Comparison of ENCODE assay signal across 24 cellular contexts in the genomic region with DNA sequence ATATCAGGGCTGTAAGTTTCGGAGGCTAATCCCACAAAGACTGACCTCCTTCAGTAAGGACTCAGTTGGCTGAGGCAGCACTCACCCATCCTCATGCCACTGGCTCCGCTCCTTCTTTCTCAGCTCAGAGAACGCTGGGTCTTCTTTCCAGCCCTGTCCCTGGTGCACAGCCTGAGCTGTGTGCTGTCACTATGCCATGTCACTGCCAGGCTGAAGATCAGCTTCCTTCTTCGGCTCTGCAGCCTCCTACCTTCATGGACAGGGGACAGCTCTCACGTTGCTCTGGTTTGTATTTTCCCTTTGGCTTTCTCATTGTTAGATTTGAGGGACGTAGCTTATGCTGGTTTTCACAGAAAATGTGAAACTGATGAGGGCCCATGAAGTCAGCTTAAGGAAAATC.
DNase-seq lines count a peak whose midpoint lies in the region; TF ChIP-seq lines count a peak whose summit lies in the region.
"Had no signal": no experiment of that assay in that cellular context is flagged by ENCODE, and none has a peak within 500 bp of the region (broad histone marks: within the 10 kb centered on the region; RNA-seq: fewer than 3 reads in every experiment).

No MANE protein-coding gene starts in this region.

- no peaks in the 10 kb centered on the region for H3K79me2 ChIP-seq in Karpas-422 (ENCODE audit: low read length)

- H3K9ac ChIP-seq in Karpas-422 (ENCODE audit: low read length): no peak overlapping the region
- H3K9ac ChIP-seq: BLaER1 had no signal

- TF ChIP-seq CTCF in osteocyte (IDR thresholded peaks at IDR 0.05) (no peak), vagina (IDR thresholded peaks at IDR 0.05) (no peak)

- no peaks in the 10 kb centered on the region for H4K20me1 ChIP-seq in Karpas-422 (ENCODE audit: insufficient read depth, low read depth, low read length)
- H4K20me1 ChIP-seq: BLaER1 had no signal

- H3K36me3 ChIP-seq in Karpas-422 (ENCODE audit: insufficient read depth, low read length) (no peaks in the 10 kb centered on the region), vagina (no peaks in the 10 kb centered on the region)
- H3K36me3 ChIP-seq: BE2C, BLaER1 had no signal

- intact Hi-C loops in vagina (cut with DNase I): no loop called here

- H3K36me3 Mint-ChIP-seq in osteocyte (ENCODE audit: unreplicated experiment): no peaks in the 10 kb centered on the region
- H3K36me3 Mint-ChIP-seq: CD14-positive monocyte; CD4-positive, alpha-beta memory T cell; CD4-positive, CD25-positive, alpha-beta regulatory T cell; CD8-positive, alpha-beta memory T cell had no signal

- no peaks in the 10 kb centered on the region for H3K9me2 ChIP-seq in Karpas-422 (replicated peaks; ENCODE audit: insufficient read depth, low read length)

- no peak overlapping the region for H3K4me3 Mint-ChIP-seq in osteocyte (ENCODE audit: unreplicated experiment)
- H3K4me3 Mint-ChIP-seq: CD14-positive monocyte; CD4-positive, alpha-beta memory T cell; CD4-positive, CD25-positive, alpha-beta regulatory T cell; CD8-positive, alpha-beta memory T cell had no signal

- DNase-seq in Karpas-422 (peak; percentile 41), osteocyte (ENCODE audit: extremely low spot score, unreplicated experiment) (peak; percentile 23), vagina (ENCODE audit: extremely low spot score in 2 of 2) (peak; percentile 60 to 67), SK-N-DZ (ENCODE audit: low spot score) (no peak), T-helper 9 cell (no peak)
- no peak for DNase-seq in effector CD8-positive, alpha-beta T cell (lab: John Stamatoyannopoulos, UW)
- DNase-seq: 8988T; ACHN; BE2C; C1 segment of cervical spinal cord; CD4-positive, alpha-beta memory T cell; CD4-positive, CD25-positive, alpha-beta regulatory T cell; CD8-positive, alpha-beta memory T cell; COR-L47; DMS 273 treated with DMSO at 0.1 percent for 48 hours; DMS153; DMS53; DMS79; DND-41; EL; GDM1 had no signal

- H3K27me3 ChIP-seq in Karpas-422 (ENCODE audit: low read length): no peaks in the 10 kb centered on the region; the same call in 1 of the 2 replicates
- H3K27me3 ChIP-seq in vagina: no peaks in the 10 kb centered on the region
- H3K27me3 ChIP-seq: BE2C, BLaER1 had no signal

- no peak overlapping the region for H2AFZ ChIP-seq in Karpas-422 (ENCODE audit: low read length)

- no peaks in the 10 kb centered on the region for H3K4me1 Mint-ChIP-seq in osteocyte (ENCODE audit: unreplicated experiment)
- H3K4me1 Mint-ChIP-seq: CD14-positive monocyte; CD4-positive, alpha-beta memory T cell; CD4-positive, CD25-positive, alpha-beta regulatory T cell; CD8-positive, alpha-beta memory T cell had no signal

- no peak overlapping the region for H3K27ac Mint-ChIP-seq in osteocyte (ENCODE audit: unreplicated experiment)
- H3K27ac Mint-ChIP-seq: CD14-positive monocyte; CD4-positive, CD25-positive, alpha-beta regulatory T cell; CD8-positive, alpha-beta memory T cell had no signal

- TF ChIP-seq POLR2A in vagina (IDR thresholded peaks at IDR 0.05): no peak

- peaks cover 41% of the 10 kb centered on the region for H3K9me3 Mint-ChIP-seq in osteocyte (ENCODE audit: unreplicated experiment)

- H3K4me3 ChIP-seq in Karpas-422 (ENCODE audit: low read length): no peak overlapping the region
- no peak overlapping the region for H3K4me3 ChIP-seq in vagina
- H3K4me3 ChIP-seq: BLaER1, GM12878 had no signal

- no peaks in the 10 kb centered on the region for H3K9me3 ChIP-seq in Karpas-422 (ENCODE audit: low read length)
- no peaks in the 10 kb centered on the region for H3K9me3 ChIP-seq in vagina
- H3K9me3 ChIP-seq: BE2C had no signal

- H3K27ac ChIP-seq in Karpas-422 (ENCODE audit: low read length): no peak overlapping the region
- H3K27ac ChIP-seq in vagina: no peak overlapping the region
- H3K27ac ChIP-seq: BLaER1 had no signal

- no peaks in the 10 kb centered on the region for H3K27me3 Mint-ChIP-seq in osteocyte (ENCODE audit: unreplicated experiment)
- H3K27me3 Mint-ChIP-seq: CD4-positive, alpha-beta memory T cell; CD4-positive, CD25-positive, alpha-beta regulatory T cell had no signal

- H3K4me1 ChIP-seq in Karpas-422 (ENCODE audit: low read length) (no peaks in the 10 kb centered on the region), vagina (no peaks in the 10 kb centered on the region)
- H3K4me1 ChIP-seq: BE2C had no signal

- H3K4me2 ChIP-seq in Karpas-422 (ENCODE audit: low read depth, low read length, poor library complexity, severe bottlenecking): no peak overlapping the region

Comparison
In these comparisons a context has a peak if more than half of its experiments do, and no peak if none do; other contexts are left out.
1. DNase-seq: peak in Karpas-422 (single experiment), osteocyte (single experiment) and vagina (2 of 2); none in effector CD8-positive, alpha-beta T cell (single experiment), SK-N-DZ (single experiment) and T-helper 9 cell (single experiment).